22 cellular contexts compared by ENCODE assay signal in the genomic region with DNA sequence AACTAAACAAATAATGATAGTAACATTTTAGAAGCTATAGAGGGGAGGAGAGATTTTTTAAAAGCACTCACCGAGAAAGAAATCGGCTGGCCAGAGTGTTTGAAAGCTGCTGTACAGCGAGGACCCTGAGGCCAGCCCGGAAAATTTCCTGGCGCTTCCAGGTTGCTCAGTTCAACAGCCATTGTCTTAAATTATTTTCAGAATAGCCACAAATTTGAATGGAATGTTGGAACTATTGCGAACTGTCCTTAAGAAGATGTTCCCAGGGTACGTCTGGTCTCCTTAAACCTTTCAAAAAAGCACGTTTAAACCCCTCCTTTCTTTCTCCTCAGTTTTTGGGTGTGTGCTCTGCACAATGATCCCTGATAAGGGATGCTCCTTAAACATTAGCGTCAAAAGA. TPM values are rescaled to one million over a fixed set of nuclear protein-coding genes. Genes with fewer than 3 reads are reported as not detected.
DNase-seq lines count a peak whose midpoint lies in the region; ATAC-seq and TF ChIP-seq lines count a peak whose summit lies in the region.
"Had no signal": no experiment of that assay in that cellular context is flagged by ENCODE, and none has a peak within 500 bp of the region (broad histone marks: within the 10 kb centered on the region; RNA-seq: fewer than 3 reads in every experiment).

No MANE protein-coding gene starts in this region.

- H3K79me2 ChIP-seq in osteoblast (ENCODE audit: insufficient read depth, low read length): no peaks in the 10 kb centered on the region

- H3K27me3 ChIP-seq in right atrium auricular region: no peaks in the 10 kb centered on the region
- H3K27me3 ChIP-seq in gastroesophageal sphincter: no peaks in the 10 kb centered on the region
- H3K27me3 ChIP-seq in osteoblast (ENCODE audit: insufficient read depth, low read length): no peaks in the 10 kb centered on the region
- H3K27me3 ChIP-seq: BLaER1, brain microvascular endothelial cell, spleen, vagina had no signal

- no peak for TF ChIP-seq EP300 in gastroesophageal sphincter (IDR thresholded peaks at IDR 0.05)

- no peak for TF ChIP-seq POLR2A in gastroesophageal sphincter (IDR thresholded peaks at IDR 0.05)

- no peaks in the 10 kb centered on the region for H3K36me3 ChIP-seq in right atrium auricular region
- no peaks in the 10 kb centered on the region for H3K36me3 ChIP-seq in gastroesophageal sphincter
- H3K36me3 ChIP-seq in osteoblast (ENCODE audit: insufficient read depth, low read length): no peaks in the 10 kb centered on the region
- H3K36me3 ChIP-seq: BLaER1, brain microvascular endothelial cell, spleen, vagina had no signal

- H3K4me3 ChIP-seq in right atrium auricular region: no peak overlapping the region
- no peak overlapping the region for H3K4me3 ChIP-seq in gastroesophageal sphincter
- no peak overlapping the region for H3K4me3 ChIP-seq in osteoblast (ENCODE audit: insufficient read depth, low read length)
- H3K4me3 ChIP-seq: BLaER1, spleen, vagina had no signal

- no peak for DNase-seq in right atrium auricular region (ENCODE audit: low spot score)
- DNase-seq in Right ventricle myocardium superior: no peak
- no peak for DNase-seq in osteoblast (ENCODE audit: insufficient read length, low spot score, missing footprints)
- no peak for DNase-seq in iPS-NIHi7 (ENCODE audit: extremely low spot score)
- no peak for DNase-seq in dermis blood vessel endothelial cell
- DNase-seq: activated CD4-positive, alpha-beta T cell treated with anti-CD3 and anti-CD28 coated beads, Interleukin-2, amount 50 U/mL, for 1 hour; activated CD8-positive, alpha-beta memory T cell treated with anti-CD3 and anti-CD28 coated beads, Interleukin-2, amount 50 U/mL, for 4 hours; activated effector memory CD4-positive, alpha-beta T cell treated with Interleukin-2 at 50 U/mL for 16 hours; activated naive CD8-positive, alpha-beta T cell treated with anti-CD3 and anti-CD28 coated beads, Interleukin-2, amount 50 U/mL, for 24 hours; brain microvascular endothelial cell; Calu3; EL; hippocampal formation; naive thymus-derived CD8-positive, alpha-beta T cell; NCI-H2029; spleen; T-helper 17 cell had no signal

- intact Hi-C loops in Right ventricle myocardium superior (cut with DNase I): no loop called here

- 31 to 34% methylated on average over 7 to 9 of the region's 9 CpGs for WGBS in gastroesophageal sphincter (ENCODE audit: low coverage in 1 of 2), 2 donors

- ATAC-seq in Right ventricle myocardium superior (ENCODE audit: poor library complexity) (no peak), gastroesophageal sphincter (no peak), HG03442 (IDR thresholded peaks at IDR 0.05; ENCODE audit: unreplicated experiment) (no peak), HG02870 (IDR thresholded peaks at IDR 0.05; ENCODE audit: unreplicated experiment) (no peak)
- ATAC-seq: activated naive CD8-positive, alpha-beta T cell treated with anti-CD3 and anti-CD28 coated beads, Interleukin-2, amount 50 U/mL, for 24 hours; naive thymus-derived CD8-positive, alpha-beta T cell; T-helper 17 cell had no signal

- H3K27ac ChIP-seq in right atrium auricular region (peak overlapping the region; percentile 7 to 11), gastroesophageal sphincter (peak overlapping the region in 3 of 4 donors; percentile 48 to 63 (median 56)), osteoblast (ENCODE audit: low read depth, low read length) (no peak overlapping the region)
- H3K27ac ChIP-seq: BLaER1, brain microvascular endothelial cell, vagina had no signal

- peak overlapping the region; percentile 59 for H2AFZ ChIP-seq in osteoblast (ENCODE audit: low read length)

- H3K9me3 ChIP-seq in right atrium auricular region (no peaks in the 10 kb centered on the region), gastroesophageal sphincter (no peaks in the 10 kb centered on the region), osteoblast (ENCODE audit: low read depth, low read length) (no peaks in the 10 kb centered on the region)
- H3K9me3 ChIP-seq: BLaER1, spleen, vagina had no signal

- H3K4me1 ChIP-seq in right atrium auricular region: peaks cover 0 to 23% of the 10 kb centered on the region in 2 donors
- H3K4me1 ChIP-seq in gastroesophageal sphincter: peaks cover 0 to 30% (median 3%) of the 10 kb centered on the region in 3 donors
- H3K4me1 ChIP-seq in osteoblast (ENCODE audit: insufficient read depth, low read length): no peaks in the 10 kb centered on the region
- H3K4me1 ChIP-seq: vagina had no signal

- TF ChIP-seq CTCF in right atrium auricular region (IDR thresholded peaks at IDR 0.05) (no peak), gastroesophageal sphincter (IDR thresholded peaks at IDR 0.05) (no peak), osteoblast (IDR thresholded peaks at IDR 0.05; ENCODE audit: extremely low read depth, low read depth, low read length) (no peak)

- H3K4me2 ChIP-seq in osteoblast (ENCODE audit: insufficient read depth, low read length): no peak overlapping the region
- H3K4me2 ChIP-seq: BLaER1 had no signal

- H4K20me1 ChIP-seq in osteoblast (ENCODE audit: insufficient read depth, low read length): no peaks in the 10 kb centered on the region
- H4K20me1 ChIP-seq: BLaER1 had no signal

RNA-seq across cellular contexts. Expression of gene LPIN2, which starts 14.4 kb away (rescaled TPM):
- 10 to 100 TPM; 15.5 to 19.0 TPM for total RNA-seq in right atrium auricular region
- 10.4 TPM for total RNA-seq in Right ventricle myocardium superior
- total RNA-seq in gastroesophageal sphincter: 10 to 100 TPM; 17.6 to 34.3 (median 25.6) TPM
- total RNA-seq in osteoblast: 47.7 and 48.1 TPM in 2 replicates
- 36.9 and 43.3 TPM in 2 replicates for total RNA-seq in dermis blood vessel endothelial cell
